1 cellular context compared by ENCODE assay signal in genomic region chr5:69189162-69190086, GRCh38.
TF ChIP-seq lines count a peak whose summit lies in the region.

A gene with protein sequence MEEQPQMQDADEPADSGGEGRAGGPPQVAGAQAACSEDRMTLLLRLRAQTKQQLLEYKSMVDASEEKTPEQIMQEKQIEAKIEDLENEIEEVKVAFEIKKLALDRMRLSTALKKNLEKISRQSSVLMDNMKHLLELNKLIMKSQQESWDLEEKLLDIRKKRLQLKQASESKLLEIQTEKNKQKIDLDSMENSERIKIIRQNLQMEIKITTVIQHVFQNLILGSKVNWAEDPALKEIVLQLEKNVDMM (plus strand): TSS chr5:69189583. CDS start chr5:69189635, 52 bp downstream.

TF ChIP-seq in HEK293, 187 proteins besides CTCF, POLR2A, EP300 and RAD21 (continued from another document and continues in another):
- TF ChIP-seq ZNF280C (tag by site-specific recombination; IDR thresholded peaks at IDR 0.05) (no peak), ZNF621 (tag by site-specific recombination; IDR thresholded peaks at IDR 0.05) (no peak), ZNF776 (tag by site-specific recombination; IDR thresholded peaks at IDR 0.05; ENCODE audit: borderline replicate concordance) (no peak), ZNF777 (tag by site-specific recombination; IDR thresholded peaks at IDR 0.05; ENCODE audit: borderline replicate concordance) (no peak), ZNF670 (tag by site-specific recombination; IDR thresholded peaks at IDR 0.05; ENCODE audit: low read depth) (no peak), HIC1 (tag by site-specific recombination; IDR thresholded peaks at IDR 0.05) (no peak), ZNF548 (tag by site-specific recombination; IDR thresholded peaks at IDR 0.05) (no peak), ZNF560 (tag by site-specific recombination; IDR thresholded peaks at IDR 0.05; ENCODE audit: borderline replicate concordance) (no peak), ATF2 (tag by site-specific recombination; IDR thresholded peaks at IDR 0.05; ENCODE audit: low read depth) (peak; percentile 60; the same call in 1 of the 2 replicates), ZSCAN18 (tag by site-specific recombination; IDR thresholded peaks at IDR 0.05) (no peak), ZNF692 (tag by site-specific recombination; IDR thresholded peaks at IDR 0.05) (peak; percentile 82), ZSCAN30 (tag by site-specific recombination; IDR thresholded peaks at IDR 0.05) (peak; percentile 55; the same call in 1 of the 2 replicates), ZXDB (tag by site-specific recombination; IDR thresholded peaks at IDR 0.05) (peak; percentile 89), ZNF350 (tag by site-specific recombination; IDR thresholded peaks at IDR 0.05) (no peak), ZBTB48 (tag by site-specific recombination; IDR thresholded peaks at IDR 0.05) (peak; percentile 91), ZNF24 (tag by site-specific recombination; IDR thresholded peaks at IDR 0.05) (no peak; the same call in 1 of the 2 replicates), ZNF274 (IDR thresholded peaks at IDR 0.05; ENCODE audit: low read length) (no peak), ZNF274 (tag by site-specific recombination; IDR thresholded peaks at IDR 0.05; ENCODE audit: borderline replicate concordance) (no peak), OSR2 (tag by site-specific recombination; IDR thresholded peaks at IDR 0.05) (no peak), SP7 (tag by site-specific recombination; IDR thresholded peaks at IDR 0.05) (peak; percentile 81), ZSCAN23 (tag by site-specific recombination; IDR thresholded peaks at IDR 0.05) (no peak), ZNF660 (tag by site-specific recombination; IDR thresholded peaks at IDR 0.05) (peak; percentile 95), ZNF10 (tag by site-specific recombination; IDR thresholded peaks at IDR 0.05) (no peak), AEBP2 (tag by site-specific recombination; IDR thresholded peaks at IDR 0.05; ENCODE audit: borderline replicate concordance) (no peak), ZNF514 (tag by site-specific recombination; IDR thresholded peaks at IDR 0.05) (no peak), ZNF785 (tag by site-specific recombination; IDR thresholded peaks at IDR 0.05) (no peak), ZBTB26 (tag by site-specific recombination; optimal IDR thresholded peaks at IDR 0.05) (peak; percentile 60), ZNF645 (tag by site-specific recombination; IDR thresholded peaks at IDR 0.05) (no peak), ZBTB1 (tag by site-specific recombination; IDR thresholded peaks at IDR 0.05) (no peak), ZNF174 (tag by site-specific recombination; IDR thresholded peaks at IDR 0.05) (no peak), TSHZ1 (tag by site-specific recombination; IDR thresholded peaks at IDR 0.05; ENCODE audit: borderline replicate concordance) (no peak), ZNF561 (tag by site-specific recombination; IDR thresholded peaks at IDR 0.05; ENCODE audit: borderline replicate concordance) (peak; percentile 73), ZNF658 (tag by site-specific recombination; IDR thresholded peaks at IDR 0.05) (no peak)
- TF ChIP-seq, protein P1, sequence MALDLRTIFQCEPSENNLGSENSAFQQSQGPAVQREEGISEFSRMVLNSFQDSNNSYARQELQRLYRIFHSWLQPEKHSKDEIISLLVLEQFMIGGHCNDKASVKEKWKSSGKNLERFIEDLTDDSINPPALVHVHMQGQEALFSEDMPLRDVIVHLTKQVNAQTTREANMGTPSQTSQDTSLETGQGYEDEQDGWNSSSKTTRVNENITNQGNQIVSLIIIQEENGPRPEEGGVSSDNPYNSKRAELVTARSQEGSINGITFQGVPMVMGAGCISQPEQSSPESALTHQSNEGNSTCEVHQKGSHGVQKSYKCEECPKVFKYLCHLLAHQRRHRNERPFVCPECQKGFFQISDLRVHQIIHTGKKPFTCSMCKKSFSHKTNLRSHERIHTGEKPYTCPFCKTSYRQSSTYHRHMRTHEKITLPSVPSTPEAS (tag by site-specific recombination; IDR thresholded peaks at IDR 0.05): no peak
- TF ChIP-seq, protein P2, sequence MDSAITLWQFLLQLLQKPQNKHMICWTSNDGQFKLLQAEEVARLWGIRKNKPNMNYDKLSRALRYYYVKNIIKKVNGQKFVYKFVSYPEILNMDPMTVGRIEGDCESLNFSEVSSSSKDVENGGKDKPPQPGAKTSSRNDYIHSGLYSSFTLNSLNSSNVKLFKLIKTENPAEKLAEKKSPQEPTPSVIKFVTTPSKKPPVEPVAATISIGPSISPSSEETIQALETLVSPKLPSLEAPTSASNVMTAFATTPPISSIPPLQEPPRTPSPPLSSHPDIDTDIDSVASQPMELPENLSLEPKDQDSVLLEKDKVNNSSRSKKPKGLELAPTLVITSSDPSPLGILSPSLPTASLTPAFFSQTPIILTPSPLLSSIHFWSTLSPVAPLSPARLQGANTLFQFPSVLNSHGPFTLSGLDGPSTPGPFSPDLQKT (IDR thresholded peaks at IDR 0.05; ENCODE audit: borderline replicate concordance, low read depth, low read length): no peak
